Comparison of ENCODE assay signal across 1 cellular context in the genomic region with DNA sequence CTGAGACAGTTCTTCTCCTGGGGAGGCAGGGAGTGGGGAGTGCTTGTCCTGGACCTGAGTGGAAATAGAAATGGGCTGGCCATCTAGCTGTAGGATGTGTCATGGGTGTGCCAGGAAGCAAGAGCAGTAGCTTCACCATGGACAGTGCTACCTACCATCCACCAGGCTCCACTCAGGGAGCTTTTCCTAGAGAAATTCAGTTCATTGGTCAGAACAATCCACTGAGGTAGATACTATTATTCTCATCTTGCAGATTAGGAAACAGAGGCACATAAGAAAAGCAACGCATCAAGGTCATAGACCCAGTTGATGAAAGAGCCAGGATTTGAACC.
TF ChIP-seq lines count a peak whose summit lies in the region.

No MANE protein-coding gene starts in this region.

TF ChIP-seq in IMR-90, 13 proteins besides CTCF, POLR2A, EP300 and RAD21:
- no peak for TF ChIP-seq SMC3 (IDR thresholded peaks at IDR 0.05; ENCODE audit: low read depth, low read length)
- no peak for TF ChIP-seq RFX5 (IDR thresholded peaks at IDR 0.05; ENCODE audit: low read depth, low read length)
- TF ChIP-seq MAFK (IDR thresholded peaks at IDR 0.05; ENCODE audit: low read depth, low read length) = no peak
- TF ChIP-seq, protein P1, sequence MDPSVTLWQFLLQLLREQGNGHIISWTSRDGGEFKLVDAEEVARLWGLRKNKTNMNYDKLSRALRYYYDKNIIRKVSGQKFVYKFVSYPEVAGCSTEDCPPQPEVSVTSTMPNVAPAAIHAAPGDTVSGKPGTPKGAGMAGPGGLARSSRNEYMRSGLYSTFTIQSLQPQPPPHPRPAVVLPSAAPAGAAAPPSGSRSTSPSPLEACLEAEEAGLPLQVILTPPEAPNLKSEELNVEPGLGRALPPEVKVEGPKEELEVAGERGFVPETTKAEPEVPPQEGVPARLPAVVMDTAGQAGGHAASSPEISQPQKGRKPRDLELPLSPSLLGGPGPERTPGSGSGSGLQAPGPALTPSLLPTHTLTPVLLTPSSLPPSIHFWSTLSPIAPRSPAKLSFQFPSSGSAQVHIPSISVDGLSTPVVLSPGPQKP (IDR thresholded peaks at IDR 0.05; ENCODE audit: borderline replicate concordance, low read depth, low read length) = no peak
- TF ChIP-seq RCOR1 (IDR thresholded peaks at IDR 0.05; ENCODE audit: insufficient replicate concordance, low read length) = no peak
- TF ChIP-seq, protein P2, sequence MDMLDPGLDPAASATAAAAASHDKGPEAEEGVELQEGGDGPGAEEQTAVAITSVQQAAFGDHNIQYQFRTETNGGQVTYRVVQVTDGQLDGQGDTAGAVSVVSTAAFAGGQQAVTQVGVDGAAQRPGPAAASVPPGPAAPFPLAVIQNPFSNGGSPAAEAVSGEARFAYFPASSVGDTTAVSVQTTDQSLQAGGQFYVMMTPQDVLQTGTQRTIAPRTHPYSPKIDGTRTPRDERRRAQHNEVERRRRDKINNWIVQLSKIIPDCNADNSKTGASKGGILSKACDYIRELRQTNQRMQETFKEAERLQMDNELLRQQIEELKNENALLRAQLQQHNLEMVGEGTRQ (IDR thresholded peaks at IDR 0.05; ENCODE audit: low read depth, low read length) = no peak
- no peak for TF ChIP-seq MXI1 (IDR thresholded peaks at IDR 0.05; ENCODE audit: borderline replicate concordance, low read depth, low read length)
